In the genomic region with DNA sequence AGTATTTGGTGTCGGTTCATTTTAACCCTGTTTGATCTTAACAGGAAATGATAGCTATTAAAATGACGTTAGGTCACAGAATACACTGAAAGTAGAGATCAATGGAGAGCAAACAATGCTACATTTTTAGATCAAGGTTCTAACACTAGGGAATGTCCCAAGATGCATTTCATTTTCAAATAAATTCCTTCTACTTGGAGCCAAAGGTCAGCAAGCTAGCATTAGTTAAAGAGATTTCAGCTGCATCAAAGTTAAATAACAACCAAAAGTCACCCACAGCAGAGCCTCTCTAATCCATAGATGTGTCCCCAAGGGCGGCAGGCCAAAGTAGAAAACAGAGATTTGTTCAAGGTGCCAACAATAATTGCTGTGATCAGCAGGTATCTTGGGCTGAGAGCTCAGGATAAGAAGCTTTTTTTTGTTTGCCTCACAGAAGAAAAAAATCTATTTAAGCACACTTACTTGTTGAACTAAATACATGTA, we compare ENCODE assay signal across 1 cellular context.
TF ChIP-seq lines count a peak whose summit lies in the region.

No MANE protein-coding gene starts in this region.

TF ChIP-seq in HepG2, 621 proteins besides CTCF, POLR2A, EP300 and RAD21 (continued from another document and continues in another):
- TF ChIP-seq, protein P1, sequence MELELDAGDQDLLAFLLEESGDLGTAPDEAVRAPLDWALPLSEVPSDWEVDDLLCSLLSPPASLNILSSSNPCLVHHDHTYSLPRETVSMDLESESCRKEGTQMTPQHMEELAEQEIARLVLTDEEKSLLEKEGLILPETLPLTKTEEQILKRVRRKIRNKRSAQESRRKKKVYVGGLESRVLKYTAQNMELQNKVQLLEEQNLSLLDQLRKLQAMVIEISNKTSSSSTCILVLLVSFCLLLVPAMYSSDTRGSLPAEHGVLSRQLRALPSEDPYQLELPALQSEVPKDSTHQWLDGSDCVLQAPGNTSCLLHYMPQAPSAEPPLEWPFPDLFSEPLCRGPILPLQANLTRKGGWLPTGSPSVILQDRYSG (CRISPR knock-in tag; IDR thresholded peaks at IDR 0.05), result no peak
- TF ChIP-seq ZMYM3 (CRISPR knock-in tag; IDR thresholded peaks at IDR 0.05) (peak; percentile 61; the same call in 1 of the 2 replicates), TGIF2 (CRISPR knock-in tag; IDR thresholded peaks at IDR 0.05) (peak; percentile 38; the same call in 1 of the 2 replicates), ARNT (IDR thresholded peaks at IDR 0.05) (no peak), ATF7-NPFF (CRISPR knock-in tag; IDR thresholded peaks at IDR 0.05; ENCODE audit: low read depth) (no peak), ZNF33B (CRISPR knock-in tag; IDR thresholded peaks at IDR 0.05) (no peak), ZC3H13 (CRISPR knock-in tag; IDR thresholded peaks at IDR 0.05) (no peak), ZNF33A (CRISPR knock-in tag; IDR thresholded peaks at IDR 0.05; ENCODE audit: borderline replicate concordance) (peak; percentile 69; the same call in 1 of the 2 replicates), MIXL1 (CRISPR knock-in tag; IDR thresholded peaks at IDR 0.05) (peak; percentile 99), NFYC (CRISPR knock-in tag; IDR thresholded peaks at IDR 0.05) (peak; percentile 25; the same call in 1 of the 2 replicates), NR1H2 (CRISPR knock-in tag; IDR thresholded peaks at IDR 0.05; ENCODE audit: borderline replicate concordance, low read depth) (no peak), NR3C1 (CRISPR knock-in tag; IDR thresholded peaks at IDR 0.05) (no peak), XBP1 (CRISPR knock-in tag; IDR thresholded peaks at IDR 0.05) (no peak), ZNF781 (CRISPR knock-in tag; IDR thresholded peaks at IDR 0.05; ENCODE audit: borderline replicate concordance, not compliant biosample characterization) (no peak), AGO2 (optimal IDR thresholded peaks at IDR 0.05; ENCODE audit: low read depth, low read length) (no peak), ARNTL (CRISPR knock-in tag; IDR thresholded peaks at IDR 0.05) (peak; percentile 77), SMAD9 (CRISPR knock-in tag; IDR thresholded peaks at IDR 0.05) (no peak), E2F1 (CRISPR knock-in tag; IDR thresholded peaks at IDR 0.05) (no peak), ZSCAN22 (CRISPR knock-in tag; IDR thresholded peaks at IDR 0.05) (0 out of 2 replicates have a peak, but pooled peaks have one; percentile 29), ZFAT (CRISPR knock-in tag; conservative IDR thresholded peaks at IDR 0.05) (no peak), ZNF382 (CRISPR knock-in tag; IDR thresholded peaks at IDR 0.05; ENCODE audit: borderline replicate concordance) (no peak), KDM2A (CRISPR knock-in tag; IDR thresholded peaks at IDR 0.05; ENCODE audit: borderline replicate concordance, low read depth) (no peak), DNMT3B (CRISPR knock-in tag; conservative IDR thresholded peaks at IDR 0.05) (0 out of 2 replicates have a peak, but pooled peaks have one; percentile 74), ZSCAN9 (CRISPR knock-in tag; IDR thresholded peaks at IDR 0.05; ENCODE audit: borderline replicate concordance) (peak; percentile 59; the same call in 1 of the 2 replicates), ZNF138 (CRISPR knock-in tag; IDR thresholded peaks at IDR 0.05; ENCODE audit: low read depth) (no peak), ZSCAN31 (CRISPR knock-in tag; IDR thresholded peaks at IDR 0.05; ENCODE audit: low read depth) (peak; percentile 62; the same call in 1 of the 2 replicates), CEBPB (IDR thresholded peaks at IDR 0.05; ENCODE audit: borderline replicate concordance, low read depth, low read length) (no peak), ZNF251 (CRISPR knock-in tag; IDR thresholded peaks at IDR 0.05) (no peak), ZNF652 (CRISPR knock-in tag; IDR thresholded peaks at IDR 0.05; ENCODE audit: borderline replicate concordance, low read depth) (peak; percentile 80; the same call in 1 of the 2 replicates), ZIK1 (CRISPR knock-in tag; IDR thresholded peaks at IDR 0.05; ENCODE audit: borderline replicate concordance, low read depth) (no peak), ZNF329 (CRISPR knock-in tag; IDR thresholded peaks at IDR 0.05; ENCODE audit: low read depth) (no peak), AGO1 (IDR thresholded peaks at IDR 0.05; ENCODE audit: low read depth, low read length, poor library complexity, severe bottlenecking) (no peak), MAFK (conservative IDR thresholded peaks at IDR 0.05 in 1 of 2, IDR thresholded peaks at IDR 0.05 in 1 of 2; ENCODE audit: low read length in 2 of 2) (peak; percentile 95 to 98), PATZ1 (CRISPR knock-in tag; IDR thresholded peaks at IDR 0.05) (peak; percentile 55; the same call in 1 of the 2 replicates), TRIM24 (CRISPR knock-in tag; IDR thresholded peaks at IDR 0.05) (no peak), SIX1 (CRISPR knock-in tag; IDR thresholded peaks at IDR 0.05; ENCODE audit: borderline replicate concordance) (peak; percentile 90), BHLHE40 (IDR thresholded peaks at IDR 0.05; ENCODE audit: low read length) (no peak), PBX3 (CRISPR knock-in tag; IDR thresholded peaks at IDR 0.05; ENCODE audit: borderline replicate concordance) (no peak), CENPBD1 (CRISPR knock-in tag; IDR thresholded peaks at IDR 0.05; ENCODE audit: borderline replicate concordance, low read depth) (no peak), EEA1 (CRISPR knock-in tag; IDR thresholded peaks at IDR 0.05; ENCODE audit: borderline replicate concordance) (no peak), ZNF205 (CRISPR knock-in tag; IDR thresholded peaks at IDR 0.05) (peak; percentile 57; the same call in 1 of the 2 replicates), NPAS2 (CRISPR knock-in tag; IDR thresholded peaks at IDR 0.05; ENCODE audit: borderline replicate concordance) (no peak), TSC22D2 (CRISPR knock-in tag; IDR thresholded peaks at IDR 0.05; ENCODE audit: borderline replicate concordance) (no peak), MIER2 (CRISPR knock-in tag; IDR thresholded peaks at IDR 0.05) (peak; percentile 84), KDM3A (CRISPR knock-in tag; IDR thresholded peaks at IDR 0.05; ENCODE audit: low read depth) (peak; percentile 20; the same call in 1 of the 2 replicates), CEBPZ (IDR thresholded peaks at IDR 0.05; ENCODE audit: low read length) (no peak), ARHGAP35 (CRISPR knock-in tag; IDR thresholded peaks at IDR 0.05; ENCODE audit: borderline replicate concordance) (no peak), ZNF20 (CRISPR knock-in tag; IDR thresholded peaks at IDR 0.05) (no peak)
- TF ChIP-seq, protein P2, sequence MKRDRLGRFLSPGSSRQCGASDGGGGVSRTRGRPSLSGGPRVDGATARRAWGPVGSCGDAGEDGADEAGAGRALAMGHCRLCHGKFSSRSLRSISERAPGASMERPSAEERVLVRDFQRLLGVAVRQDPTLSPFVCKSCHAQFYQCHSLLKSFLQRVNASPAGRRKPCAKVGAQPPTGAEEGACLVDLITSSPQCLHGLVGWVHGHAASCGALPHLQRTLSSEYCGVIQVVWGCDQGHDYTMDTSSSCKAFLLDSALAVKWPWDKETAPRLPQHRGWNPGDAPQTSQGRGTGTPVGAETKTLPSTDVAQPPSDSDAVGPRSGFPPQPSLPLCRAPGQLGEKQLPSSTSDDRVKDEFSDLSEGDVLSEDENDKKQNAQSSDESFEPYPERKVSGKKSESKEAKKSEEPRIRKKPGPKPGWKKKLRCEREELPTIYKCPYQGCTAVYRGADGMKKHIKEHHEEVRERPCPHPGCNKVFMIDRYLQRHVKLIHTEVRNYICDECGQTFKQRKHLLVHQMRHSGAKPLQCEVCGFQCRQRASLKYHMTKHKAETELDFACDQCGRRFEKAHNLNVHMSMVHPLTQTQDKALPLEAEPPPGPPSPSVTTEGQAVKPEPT (CRISPR knock-in tag; IDR thresholded peaks at IDR 0.05; ENCODE audit: low read depth), result no peak
- TF ChIP-seq, protein P3, sequence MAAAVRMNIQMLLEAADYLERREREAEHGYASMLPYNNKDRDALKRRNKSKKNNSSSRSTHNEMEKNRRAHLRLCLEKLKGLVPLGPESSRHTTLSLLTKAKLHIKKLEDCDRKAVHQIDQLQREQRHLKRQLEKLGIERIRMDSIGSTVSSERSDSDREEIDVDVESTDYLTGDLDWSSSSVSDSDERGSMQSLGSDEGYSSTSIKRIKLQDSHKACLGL (CRISPR knock-in tag; IDR thresholded peaks at IDR 0.05), result no peak
- TF ChIP-seq, protein P4, sequence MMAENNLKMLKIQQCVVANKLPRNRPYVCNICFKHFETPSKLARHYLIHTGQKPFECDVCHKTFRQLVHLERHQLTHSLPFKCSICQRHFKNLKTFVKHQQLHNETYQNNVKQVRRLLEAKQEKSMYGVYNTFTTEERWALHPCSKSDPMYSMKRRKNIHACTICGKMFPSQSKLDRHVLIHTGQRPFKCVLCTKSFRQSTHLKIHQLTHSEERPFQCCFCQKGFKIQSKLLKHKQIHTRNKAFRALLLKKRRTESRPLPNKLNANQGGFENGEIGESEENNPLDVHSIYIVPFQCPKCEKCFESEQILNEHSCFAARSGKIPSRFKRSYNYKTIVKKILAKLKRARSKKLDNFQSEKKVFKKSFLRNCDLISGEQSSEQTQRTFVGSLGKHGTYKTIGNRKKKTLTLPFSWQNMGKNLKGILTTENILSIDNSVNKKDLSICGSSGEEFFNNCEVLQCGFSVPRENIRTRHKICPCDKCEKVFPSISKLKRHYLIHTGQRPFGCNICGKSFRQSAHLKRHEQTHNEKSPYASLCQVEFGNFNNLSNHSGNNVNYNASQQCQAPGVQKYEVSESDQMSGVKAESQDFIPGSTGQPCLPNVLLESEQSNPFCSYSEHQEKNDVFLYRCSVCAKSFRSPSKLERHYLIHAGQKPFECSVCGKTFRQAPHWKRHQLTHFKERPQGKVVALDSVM (CRISPR knock-in tag; IDR thresholded peaks at IDR 0.05), result no peak
- TF ChIP-seq, protein P5, sequence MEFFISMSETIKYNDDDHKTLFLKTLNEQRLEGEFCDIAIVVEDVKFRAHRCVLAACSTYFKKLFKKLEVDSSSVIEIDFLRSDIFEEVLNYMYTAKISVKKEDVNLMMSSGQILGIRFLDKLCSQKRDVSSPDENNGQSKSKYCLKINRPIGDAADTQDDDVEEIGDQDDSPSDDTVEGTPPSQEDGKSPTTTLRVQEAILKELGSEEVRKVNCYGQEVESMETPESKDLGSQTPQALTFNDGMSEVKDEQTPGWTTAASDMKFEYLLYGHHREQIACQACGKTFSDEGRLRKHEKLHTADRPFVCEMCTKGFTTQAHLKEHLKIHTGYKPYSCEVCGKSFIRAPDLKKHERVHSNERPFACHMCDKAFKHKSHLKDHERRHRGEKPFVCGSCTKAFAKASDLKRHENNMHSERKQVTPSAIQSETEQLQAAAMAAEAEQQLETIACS (CRISPR knock-in tag; IDR thresholded peaks at IDR 0.05), result no peak
